ENCODE assay signal across 17 cellular contexts in genomic region chr7:20224005-20224404, GRCh38. TPM values are rescaled to one million over a fixed set of nuclear protein-coding genes. Genes with fewer than 3 reads are reported as not detected.
DNase-seq lines count a peak whose midpoint lies in the region; ATAC-seq, FAIRE-seq and TF ChIP-seq lines count a peak whose summit lies in the region.
"Had no signal": no experiment of that assay in that cellular context is flagged by ENCODE, and none has a peak within 500 bp of the region (broad histone marks: within the 10 kb centered on the region; RNA-seq: fewer than 3 reads in every experiment).

No MANE protein-coding gene starts in this region.

- TF ChIP-seq EP300 in K562 (IDR thresholded peaks at IDR 0.05; ENCODE audit: low read length), result no peak

- H3K4me1 ChIP-seq in K562 (replicated peaks in 1 of 2; ENCODE audit: control insufficient read depth in 2 of 2, insufficient read depth in 2 of 2, low read length in 2 of 2) (peaks cover 5 to 59% of the 10 kb centered on the region in 2 experiments), upper lobe of right lung (peaks cover 14% of the 10 kb centered on the region)

- POLR2A ChIA-PET in K562 (lab: Yijun Ruan, JAX), result interaction anchor here (0.6 kb wide), 1 partner anchor 114 kb away, joined by 3 read pairs; no protein-coding TSS in a partner anchor

- peak overlapping the region; percentile 65 for H2AFZ ChIP-seq in K562 (ENCODE audit: low read depth, low read length)
- H2AFZ ChIP-seq: GM23338 had no signal

- H3K27me3 ChIP-seq in K562 (ENCODE audit: control insufficient read depth in 2 of 2, insufficient read depth in 2 of 2, low read length in 2 of 2) (no peaks in the 10 kb centered on the region), upper lobe of right lung (no peaks in the 10 kb centered on the region)

- no peak overlapping the region for H3K9ac ChIP-seq in K562 (ENCODE audit: insufficient read depth in 1 of 2, low read depth in 2 of 2, low read length in 2 of 2)

- CTCF ChIA-PET in K562 (lab: Yijun Ruan, JAX; ENCODE audit: low intra/inter-chr PET ratio), result no interaction called here

- DNase-seq in KBM-7 (peak; percentile 27), NOMO-1 treated with dmso at 0.1 percent for 144 hours (lab: John Stamatoyannopoulos, UW; ENCODE audit: unreplicated experiment) (peak; percentile 47), K562 (ENCODE audit: extremely low read depth in 1 of 4, low spot score in 3 of 4) (peak in 1 of 4 experiments; percentile 7), upper lobe of right lung (no peak), SW 1271 (lab: John Stamatoyannopoulos, UW) (no peak), occipital lobe (lab: John Stamatoyannopoulos, UW) (no peak)
- DNase-seq: Calu3; CD4-positive, alpha-beta T cell; DMS53; MM.1S; NCI-H1417 treated with DMSO at 0.1 percent for 48 hours; NCI-H1930; NCI-H2171 treated with DMSO at 0.1 percent for 48 hours; NCI-H774; SHP77 treated with DMSO at 0.1 percent for 48 hours had no signal

- no peak overlapping the region for H3K4me2 ChIP-seq in K562 (ENCODE audit: insufficient read depth, low read length)
- H3K4me2 ChIP-seq: GM23338 had no signal

- H3K27ac ChIP-seq in K562 (ENCODE audit: extremely low read depth, low read depth, low read length) (no peak overlapping the region), upper lobe of right lung (no peak overlapping the region)

- FAIRE-seq in K562 (lab: Jason Lieb, UNC), result no peak

- TF ChIP-seq POLR2A in K562 (conservative IDR thresholded peaks at IDR 0.05), result no peak

- intact Hi-C loops in K562 (cut with micrococcal nuclease), result no loop called here
- intact Hi-C loops in upper lobe of right lung (cut with DNase I), result no loop called here

- no peak for TF ChIP-seq CTCF in K562 (IDR thresholded peaks at IDR 0.05 in 2 of 3, conservative IDR thresholded peaks at IDR 0.05 in 1 of 3; ENCODE audit: insufficient read depth in 2 of 3, low read depth in 1 of 3, low read length in 3 of 3)
- no peak for TF ChIP-seq CTCF in upper lobe of right lung (IDR thresholded peaks at IDR 0.05)

- in situ Hi-C loops in KBM-7 (cut with MboI; ENCODE audit: low pct_unique_long_range_greater_than_20kb, low sequenced_read_pairs), result no loop called here
- in situ Hi-C loops in K562 (cut with MboI), result no loop called here

- ATAC-seq in K562 (no peak), upper lobe of right lung (peak; percentile 15), HG02840 (IDR thresholded peaks at IDR 0.05; ENCODE audit: low FRiP score, unreplicated experiment) (no peak)
- ATAC-seq: GM23338 had no signal

- no peaks in the 10 kb centered on the region for H3K36me3 ChIP-seq in K562 (ENCODE audit: control insufficient read depth, insufficient read depth, low read length)
- H3K36me3 ChIP-seq in upper lobe of right lung, result no peaks in the 10 kb centered on the region

- H3K79me2 ChIP-seq in K562 (ENCODE audit: control insufficient read depth, insufficient read depth, low read length), result no peaks in the 10 kb centered on the region

- H3K9me1 ChIP-seq in K562 (ENCODE audit: control insufficient read depth, insufficient read depth, low read length), result no peaks in the 10 kb centered on the region

- TF ChIP-seq RAD21 in K562 (CRISPR knock-in tag; conservative IDR thresholded peaks at IDR 0.05 in 1 of 2, IDR thresholded peaks at IDR 0.05 in 1 of 2), result no peak

- H3K4me3 ChIP-seq in K562 (no peak overlapping the region), upper lobe of right lung (no peak overlapping the region)
- H3K4me3 ChIP-seq: GM23338 had no signal

- BruUV-seq in K562 (replicated peaks; lab: Mats Ljungman, UMichigan), result no TSS peak

- H4K20me1 ChIP-seq in K562 (replicated peaks; ENCODE audit: control insufficient read depth, insufficient read depth, low read length), result no peaks in the 10 kb centered on the region

- H3K9me3 ChIP-seq in K562 (replicated peaks; ENCODE audit: control insufficient read depth, insufficient read depth, low read depth, low read length), result no peaks in the 10 kb centered on the region
- H3K9me3 ChIP-seq in upper lobe of right lung, result no peaks in the 10 kb centered on the region

TF ChIP-seq in K562, 482 proteins besides CTCF, POLR2A, EP300 and RAD21:
- no peak for TF ChIP-seq FOXJ2 (tag; IDR thresholded peaks at IDR 0.05)
- TF ChIP-seq KLF6 (CRISPR knock-in tag; IDR thresholded peaks at IDR 0.05; ENCODE audit: borderline replicate concordance), result no peak
- TF ChIP-seq DDX20 (tag; IDR thresholded peaks at IDR 0.05; ENCODE audit: low read depth), result no peak
- TF ChIP-seq ZNF408 (CRISPR knock-in tag; IDR thresholded peaks at IDR 0.05; ENCODE audit: low read depth), result no peak
- TF ChIP-seq HMBOX1 (IDR thresholded peaks at IDR 0.05), result peak; percentile 69
- TF ChIP-seq GABPB1 (CRISPR knock-in tag; IDR thresholded peaks at IDR 0.05), result no peak
- TF ChIP-seq CEBPB (tag; IDR thresholded peaks at IDR 0.05), result peak; percentile 52; the same call in 1 of the 2 replicates
- TF ChIP-seq MBD2 (IDR thresholded peaks at IDR 0.05; ENCODE audit: borderline replicate concordance, low read depth), result no peak
- no peak for TF ChIP-seq SMAD3 (CRISPR knock-in tag; conservative IDR thresholded peaks at IDR 0.05)
- TF ChIP-seq IRF1 (CRISPR knock-in tag; IDR thresholded peaks at IDR 0.05; ENCODE audit: borderline replicate concordance), result no peak
- no peak for TF ChIP-seq CBX8 (IDR thresholded peaks at IDR 0.05; ENCODE audit: borderline replicate concordance, extremely low read depth, low read depth, low read length, poor library complexity, severe bottlenecking)
- no peak for TF ChIP-seq ETV6 (IDR thresholded peaks at IDR 0.05; ENCODE audit: borderline replicate concordance in 1 of 2, low read depth in 2 of 2, low read length in 1 of 2)
- no peak for TF ChIP-seq ETV6 (CRISPR knock-in tag; IDR thresholded peaks at IDR 0.05; ENCODE audit: borderline replicate concordance)
- TF ChIP-seq HDAC2 (IDR thresholded peaks at IDR 0.05), result no peak
- TF ChIP-seq E2F4 (CRISPR knock-in tag; IDR thresholded peaks at IDR 0.05; ENCODE audit: low read depth), result no peak
- no peak for TF ChIP-seq NR2C1 (IDR thresholded peaks at IDR 0.05)
- TF ChIP-seq NR2C1 (tag; IDR thresholded peaks at IDR 0.05), result no peak
- TF ChIP-seq CEBPG (CRISPR knock-in tag; IDR thresholded peaks at IDR 0.05), result no peak
- peak in 1 of 2 experiments; percentile 22; a peak in 1 of 4 replicates for TF ChIP-seq CEBPG (tag; conservative IDR thresholded peaks at IDR 0.05 in 1 of 2, IDR thresholded peaks at IDR 0.05 in 1 of 2)
- TF ChIP-seq ZNF41 (CRISPR knock-in tag; conservative IDR thresholded peaks at IDR 0.05), result no peak
- no peak for TF ChIP-seq TCF3 (CRISPR knock-in tag; IDR thresholded peaks at IDR 0.05)
- no peak for TF ChIP-seq TAF7 (tag; IDR thresholded peaks at IDR 0.05)

RNA-seq across cellular contexts. Expression of gene MACC1, which starts 6.8 kb away (rescaled TPM):
- total RNA-seq in K562 (2011; cell fraction: chromatin; rRNA removed; ENCODE audit: low replicate concordance), result 22.2 and 81.4 TPM in 2 replicates
- total RNA-seq in K562 (2011; cell fraction: nucleolus; rRNA removed), result 6.7 and 10.3 TPM in 2 replicates
- total RNA-seq in K562 (2011; cell fraction: nucleoplasm; rRNA removed), result 21.9 and 60.5 TPM in 2 replicates
- total RNA-seq in K562 (2014; rRNA removed) (10.4 and 12.6 TPM in 2 replicates), K562 (2014; rRNA removed; fragmentation: Illumina TruSeq; extraction: Trizol) (30.2 and 36.7 TPM in 2 replicates), K562 (2015; rRNA removed; fragmentation: Illumina TruSeq; extraction: Trizol) (16.7 and 17.8 TPM in 2 replicates), K562 (2021) (16.1 and 20.4 TPM in 2 replicates), upper lobe of right lung (22.1 TPM), occipital lobe (0.16 TPM)
- polyA plus RNA-seq in K562 (2011; rRNA removed) (5.1 and 12.7 TPM in 2 replicates), K562 (2014; fragmentation: Illumina TruSeq; extraction: Trizol) (9.1 and 9.6 TPM in 2 replicates), K562 (2014; fragmentation: Nextera tagmentation; extraction: Ambion mirVana) (1 to 10 TPM; 7.5 to 8.6 TPM), K562 (2014; rRNA removed) (4.4 and 5.9 TPM in 2 replicates)
- 1.9 and 2.4 TPM in 2 replicates for polyA plus RNA-seq in K562 (2011; cell fraction: cytosol; rRNA removed)
- 4.5 and 6.4 TPM in 2 replicates for polyA plus RNA-seq in K562 (2011; cell fraction: nucleus; rRNA removed)
- polyA plus RNA-seq in K562 (2012), result 5.6 and 6.9 TPM in 2 replicates
- 25.1 and 40.4 TPM in 2 replicates for polyA minus RNA-seq in K562 (2011; rRNA and poly(A)+ RNA removed)
- 9.4 and 19.5 TPM in 2 replicates for polyA minus RNA-seq in K562 (2011; cell fraction: cytosol; rRNA and poly(A)+ RNA removed)
- 13.6 and 17.3 TPM in 2 replicates for polyA minus RNA-seq in K562 (2011; cell fraction: nucleus; rRNA and poly(A)+ RNA removed)

Comparison
In these comparisons a context has a peak if more than half of its experiments do, and no peak if none do; other contexts are left out.
1. DNase-seq: peak in KBM-7 (single experiment) and NOMO-1 treated with dmso at 0.1 percent for 144 hours (single experiment); none in upper lobe of right lung (single experiment), SW 1271 (0 of 2) and occipital lobe (single experiment).